8 cellular contexts compared by ENCODE assay signal in the genomic region with DNA sequence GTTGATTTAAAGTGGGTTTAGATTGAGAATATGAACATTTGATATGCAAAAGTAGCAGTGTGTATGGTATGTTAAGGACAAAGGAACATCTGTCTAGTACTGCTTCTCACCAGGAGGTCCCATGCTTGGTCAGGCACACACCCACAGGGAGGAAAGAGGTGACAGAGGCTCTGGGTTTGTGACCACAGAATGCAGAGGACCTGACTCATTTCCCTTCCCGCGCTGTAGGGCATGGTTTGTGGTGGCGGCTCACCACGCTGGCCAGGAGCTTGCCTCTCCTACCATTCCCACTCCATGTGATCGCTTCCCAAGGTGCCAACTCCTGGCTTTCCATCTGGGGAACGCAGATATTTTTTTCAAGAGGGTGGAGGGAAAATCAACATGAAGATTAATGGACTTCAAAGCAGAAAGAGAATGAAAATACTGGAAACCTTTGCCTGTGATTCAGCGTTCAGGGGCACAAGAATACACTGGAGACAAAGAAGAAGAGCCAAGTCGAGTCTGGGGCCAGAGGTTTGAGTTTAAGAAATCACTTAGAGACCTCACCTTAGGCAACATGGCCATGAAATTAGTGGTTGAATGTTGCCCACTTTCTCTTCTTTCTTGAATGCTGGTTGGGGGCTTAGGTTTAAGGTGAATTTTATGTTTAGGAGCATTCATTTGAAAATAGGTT.
A peak's percentile ranks its signal among the peaks of the same experiment; 100 is the strongest.
DNase-seq lines count a peak whose midpoint lies in the region; ATAC-seq and TF ChIP-seq lines count a peak whose summit lies in the region.

No MANE protein-coding gene starts in this region.

- CTCF ChIA-PET in AG04449 (lab: Yijun Ruan, JAX) = interaction anchor here (1.4 kb wide), 1 partner anchor 9 kb away, joined by 5 read pairs; no protein-coding TSS in a partner anchor

- H3K4me3 ChIP-seq in AG04449 (ENCODE audit: low read depth, low read length) = no peak overlapping the region

- DNase-seq in AG04449 (ENCODE audit: low read depth, low spot score) (peak; percentile 75), T1000 (lab: John Stamatoyannopoulos, UW) (peak; percentile 55), myocyte (ENCODE audit: low read depth) (peak; percentile 98), anterior cingulate cortex (lab: John Stamatoyannopoulos, UW) (no peak), NCI-H2171 (lab: John Stamatoyannopoulos, UW) (no peak), activated gamma-delta T cell (lab: John Stamatoyannopoulos, UW) (no peak)

- no peak for TF ChIP-seq CTCF in AG04449 (IDR thresholded peaks at IDR 0.05; ENCODE audit: insufficient read depth, low read length, missing control alignments)

- POLR2A ChIA-PET in AG04449 (lab: Yijun Ruan, JAX) = interaction anchor here (0.6 kb wide), 1 partner anchor 840 kb away, joined by 4 read pairs; the partner anchor contains the start of gene BNC2

- ATAC-seq in GM18873 (IDR thresholded peaks at IDR 0.05; ENCODE audit: low FRiP score, unreplicated experiment) = peak; percentile 77
- peak; percentile 93 for ATAC-seq in HG03095 (IDR thresholded peaks at IDR 0.05; ENCODE audit: unreplicated experiment)

Comparison
In these comparisons a context has a peak if more than half of its experiments do, and no peak if none do; other contexts are left out.
1. DNase-seq: peak in AG04449 (single experiment), T1000 (single experiment) and myocyte (single experiment); none in anterior cingulate cortex (0 of 58), NCI-H2171 (single experiment) and activated gamma-delta T cell (single experiment).